Comparison of ENCODE assay signal across 9 cellular contexts in genomic region chr1:221171768-221172167, GRCh38.
"Had no signal": no experiment of that assay in that cellular context is flagged by ENCODE, and none has a peak within 500 bp of the region (broad histone marks: within the 10 kb centered on the region; RNA-seq: fewer than 3 reads in every experiment).

No MANE protein-coding gene starts in this region.

- H3K4me3 ChIP-seq: K562 had no signal

- H3K27ac Mint-ChIP-seq: IgD-negative memory B cell had no signal

- H3K4me3 Mint-ChIP-seq: IgD-negative memory B cell had no signal

- DNase-seq: IMR-90, Karpas-422, KBM-7, KG1 had no signal

- H3K9ac ChIP-seq: KMS-11 had no signal

- ATAC-seq: HepG2, K562 had no signal

- H3K4me2 ChIP-seq: KMS-11 had no signal

- H3K27ac ChIP-seq: HL-60, KMS-11 had no signal

- H3K27me3 Mint-ChIP-seq: IgD-negative memory B cell had no signal
